In the genomic region with DNA sequence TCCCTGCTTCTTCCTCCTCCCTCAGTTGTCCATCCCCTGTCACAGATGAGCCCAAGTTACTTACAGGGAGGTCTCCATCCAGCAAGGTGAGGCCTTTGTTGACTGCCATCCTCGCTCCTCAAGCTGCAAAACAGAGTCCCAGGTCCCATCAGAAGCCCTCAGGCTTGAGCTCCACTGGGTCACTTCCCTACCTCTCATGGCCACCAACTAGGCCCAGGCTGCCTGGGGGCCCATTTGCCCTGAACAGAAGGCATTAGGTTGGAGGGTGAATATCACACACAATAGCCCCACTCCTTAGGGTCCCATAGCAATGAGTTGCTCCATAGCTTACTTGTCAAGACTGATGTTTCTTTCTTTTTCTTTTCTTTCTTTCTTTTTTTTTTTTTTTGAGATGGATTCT, we compare ENCODE assay signal across 18 cellular contexts. TPM values are rescaled to one million over a fixed set of nuclear protein-coding genes. Genes with fewer than 3 reads are reported as not detected.
DNase-seq lines count a peak whose midpoint lies in the region; ATAC-seq and TF ChIP-seq lines count a peak whose summit lies in the region.
"Had no signal": no experiment of that assay in that cellular context is flagged by ENCODE, and none has a peak within 500 bp of the region (broad histone marks: within the 10 kb centered on the region; RNA-seq: fewer than 3 reads in every experiment).

No MANE protein-coding gene starts in this region.

- H3K4me1 ChIP-seq in left ventricle myocardium inferior (peaks cover 34% of the 10 kb centered on the region), osteoblast (ENCODE audit: insufficient read depth, low read length) (peaks cover 20% of the 10 kb centered on the region)
- H3K4me1 ChIP-seq: Caco-2, HAP-1 had no signal

- H3K36me3 ChIP-seq in left ventricle myocardium inferior (no peaks in the 10 kb centered on the region), osteoblast (ENCODE audit: insufficient read depth, low read length) (no peaks in the 10 kb centered on the region), WERI-Rb-1 (no peaks in the 10 kb centered on the region)
- H3K36me3 ChIP-seq: BLaER1, HAP-1 had no signal

- H2AFZ ChIP-seq in osteoblast (ENCODE audit: low read length): no peak overlapping the region

- no peak overlapping the region for H3K4me2 ChIP-seq in osteoblast (ENCODE audit: insufficient read depth, low read length)
- H3K4me2 ChIP-seq: BLaER1 had no signal

- TF ChIP-seq CTCF in left ventricle myocardium inferior (IDR thresholded peaks at IDR 0.05; ENCODE audit: borderline replicate concordance): no peak
- TF ChIP-seq CTCF in osteoblast (IDR thresholded peaks at IDR 0.05; ENCODE audit: extremely low read depth, low read depth, low read length): no peak
- TF ChIP-seq CTCF in WERI-Rb-1 (IDR thresholded peaks at IDR 0.05; ENCODE audit: low read depth, low read length): no peak

- H3K79me2 ChIP-seq in osteoblast (ENCODE audit: insufficient read depth, low read length): no peaks in the 10 kb centered on the region

- ATAC-seq in GM19324 (IDR thresholded peaks at IDR 0.05; ENCODE audit: low FRiP score, unreplicated experiment): no peak
- ATAC-seq: CD8-positive, alpha-beta T cell had no signal

- H3K4me3 ChIP-seq in left ventricle myocardium inferior (no peak overlapping the region), osteoblast (ENCODE audit: insufficient read depth, low read length) (no peak overlapping the region), WERI-Rb-1 (ENCODE audit: low read depth, low read length) (no peak overlapping the region)
- H3K4me3 ChIP-seq: BLaER1, HAP-1 had no signal

- H3K27ac ChIP-seq in left ventricle myocardium inferior (replicated peaks) (no peak overlapping the region), osteoblast (ENCODE audit: low read depth, low read length) (no peak overlapping the region), WERI-Rb-1 (no peak overlapping the region)
- H3K27ac ChIP-seq: 22Rv1, BLaER1, C4-2B had no signal

- H3K9me3 ChIP-seq in left ventricle myocardium inferior (replicated peaks): no peaks in the 10 kb centered on the region
- H3K9me3 ChIP-seq in osteoblast (ENCODE audit: low read depth, low read length): no peaks in the 10 kb centered on the region
- H3K9me3 ChIP-seq in WERI-Rb-1 (ENCODE audit: severe bottlenecking): no peaks in the 10 kb centered on the region
- H3K9me3 ChIP-seq: BLaER1, Caco-2 had no signal

- DNase-seq in cardiac septum (ENCODE audit: low spot score) (peak; percentile 64), left ventricle myocardium inferior (no peak), osteoblast (ENCODE audit: insufficient read length, low spot score, missing footprints) (peak; percentile 21), ureter (ENCODE audit: low spot score) (peak; percentile 17), WERI-Rb-1 (no peak)
- DNase-seq: Caco-2; CD4-positive, CD25-positive, alpha-beta regulatory T cell; CD8-positive, alpha-beta T cell; DMS153; DND-41; GOT3; HFFc6 had no signal

- H4K20me1 ChIP-seq in osteoblast (ENCODE audit: insufficient read depth, low read length): no peaks in the 10 kb centered on the region
- H4K20me1 ChIP-seq: BLaER1 had no signal

- H3K27me3 ChIP-seq in left ventricle myocardium inferior (ENCODE audit: low read depth): no peaks in the 10 kb centered on the region
- no peaks in the 10 kb centered on the region for H3K27me3 ChIP-seq in osteoblast (ENCODE audit: insufficient read depth, low read length)
- H3K27me3 ChIP-seq in WERI-Rb-1 (ENCODE audit: insufficient read depth, low read depth, severe bottlenecking): no peaks in the 10 kb centered on the region
- H3K27me3 ChIP-seq: BLaER1 had no signal

- intact Hi-C loops in cardiac septum (cut with DNase I) (no loop called here), left ventricle myocardium inferior (cut with micrococcal nuclease) (no loop called here)

RNA-seq across cellular contexts. Expression of gene PLIN1, which starts 1.8 kb away (rescaled TPM):
- total RNA-seq in cardiac septum: 3.9 TPM
- 1.6 TPM for total RNA-seq in left ventricle myocardium inferior
- total RNA-seq in osteoblast: under 0.01 TPM in 1 of 2 replicates, not detected in the other
- total RNA-seq in ureter: 4.6 TPM
- total RNA-seq: Caco-2; CD4-positive, CD25-positive, alpha-beta regulatory T cell; CD8-positive, alpha-beta T cell; HFFc6 had no signal

RNA-seq across cellular contexts. Expression of gene PEX11A, which starts 13.2 kb away (rescaled TPM):
- total RNA-seq in cardiac septum (5.0 TPM), left ventricle myocardium inferior (11.4 TPM), osteoblast (4.0 and 5.0 TPM in 2 replicates), ureter (25.2 TPM)
- total RNA-seq: CD8-positive, alpha-beta T cell had no signal

RNA-seq across cellular contexts. Expression of gene WDR93, which starts 13.2 kb away (rescaled TPM):
- total RNA-seq in cardiac septum (not detected), left ventricle myocardium inferior (not detected), osteoblast (under 0.01 and 0.36 TPM in 2 replicates), ureter (0.68 TPM)
- total RNA-seq: CD4-positive, CD25-positive, alpha-beta regulatory T cell; CD8-positive, alpha-beta T cell had no signal

RNA-seq across cellular contexts. Expression of gene KIF7, which starts 22.1 kb away (rescaled TPM):
- 5.8 TPM for total RNA-seq in cardiac septum
- total RNA-seq in left ventricle myocardium inferior: 2.4 TPM
- total RNA-seq in osteoblast: 10.6 and 12.3 TPM in 2 replicates
- 11.2 TPM for total RNA-seq in ureter
- total RNA-seq: B cell had no signal

Comparison
In these comparisons a context has a peak if more than half of its experiments do, and no peak if none do; other contexts are left out.
1. DNase-seq: peak in cardiac septum (single experiment), osteoblast (single experiment) and ureter (single experiment); none in left ventricle myocardium inferior (single experiment) and WERI-Rb-1 (single experiment).